In genomic region chr15:28456476-28457395, GRCh38 we compare ENCODE assay signal across 16 cellular contexts.
DNase-seq lines count a peak whose midpoint lies in the region; ATAC-seq, FAIRE-seq and TF ChIP-seq lines count a peak whose summit lies in the region.
"Had no signal": no experiment of that assay in that cellular context is flagged by ENCODE, and none has a peak within 500 bp of the region (broad histone marks: within the 10 kb centered on the region; RNA-seq: fewer than 3 reads in every experiment).

No MANE protein-coding gene starts in this region.

- H3K4me3 ChIP-seq in IMR-90 (ENCODE audit: insufficient read depth, low read depth, low read length) (no peak overlapping the region), pancreas (no peak overlapping the region)
- H3K4me3 ChIP-seq: heart right ventricle, PC-9 had no signal

- no peak overlapping the region for H2AK5ac ChIP-seq in IMR-90 (ENCODE audit: low read depth, low read length)

- no peak overlapping the region for H2BK5ac ChIP-seq in IMR-90 (ENCODE audit: low read depth, low read length, poor library complexity, severe bottlenecking)

- BruUV-seq in IMR-90 (replicated peaks; lab: Mats Ljungman, UMichigan) = no TSS peak

- TF ChIP-seq POLR2A in IMR-90 (IDR thresholded peaks at IDR 0.05; ENCODE audit: low read depth, low read length) = no peak

- no peak overlapping the region for H2BK20ac ChIP-seq in IMR-90 (ENCODE audit: low read depth, low read length)

- POLR2A ChIA-PET in IMR-90 (lab: Charles Lee; ENCODE audit: unreplicated experiment) = no interaction called here

- H3K27ac ChIP-seq in IMR-90 (ENCODE audit: insufficient read depth, low read length) = no peak overlapping the region
- H3K27ac ChIP-seq in pancreas = no peak overlapping the region
- H3K27ac ChIP-seq: epithelial cell of prostate, heart right ventricle, parathyroid adenoma, PC-9 had no signal

- 62% methylated on average over 24 of the region's 30 CpGs; no CpG with 5 or more reads in 1 of the 2 experiments for WGBS in IMR-90 (ENCODE audit: extremely low coverage in 2 of 2, insufficient read length in 1 of 2), 2 experiments
- WGBS in pancreas, 2 donors = 69 to 76% methylated on average over 30 of the region's 30 CpGs

- no peak overlapping the region for H3K56ac ChIP-seq in IMR-90 (ENCODE audit: extremely low read depth, insufficient read depth, low read length)

- no peaks in the 10 kb centered on the region for H3K79me1 ChIP-seq in IMR-90 (ENCODE audit: low read depth in 1 of 2, low read length in 2 of 2)

- H3K9ac ChIP-seq in IMR-90 (ENCODE audit: low read depth, low read length) = no peak overlapping the region
- H3K9ac ChIP-seq: parathyroid adenoma had no signal

- TF ChIP-seq CTCF in IMR-90 (conservative IDR thresholded peaks at IDR 0.05; ENCODE audit: low read depth, low read length) (no peak), pancreas (IDR thresholded peaks at IDR 0.05) (no peak)

- H3K9me1 ChIP-seq in IMR-90 (ENCODE audit: insufficient read depth, low read length) = no peaks in the 10 kb centered on the region

- H3K27me3 ChIP-seq in IMR-90 (ENCODE audit: control insufficient read depth, insufficient read depth, low read length) (no peaks in the 10 kb centered on the region; the same call in 1 of the 2 replicates), pancreas (peaks cover 0 to 14% (median 3%) of the 10 kb centered on the region in 4 donors)

- no peak overlapping the region for H4K8ac ChIP-seq in IMR-90 (ENCODE audit: low read depth in 2 of 2, low read length in 2 of 2)

- FAIRE-seq in pancreas (lab: Jason Lieb, UNC) = no peak

- H4K20me1 ChIP-seq in IMR-90 (ENCODE audit: insufficient read depth, low read length) = no peaks in the 10 kb centered on the region

- H2AFZ ChIP-seq in IMR-90 (replicated peaks; ENCODE audit: low read length, poor library complexity) = no peak overlapping the region
- H2AFZ ChIP-seq: parathyroid adenoma, PC-9 had no signal

- no peak overlapping the region for H3K23ac ChIP-seq in IMR-90 (ENCODE audit: low read depth, low read length)

- TF ChIP-seq RAD21 in IMR-90 (IDR thresholded peaks at IDR 0.05; ENCODE audit: low read length) = no peak

- no peak overlapping the region for H2BK120ac ChIP-seq in IMR-90 (ENCODE audit: low read depth, low read length)

- DNase-seq in CD1c-positive myeloid dendritic cell (ENCODE audit: extremely low spot score) = peak; percentile 0
- peak; percentile 0 for DNase-seq in IMR-90
- DNase-seq in cardiac septum (ENCODE audit: low spot score) = peak; percentile 77
- DNase-seq in pancreas = peak in 4 of 6 donors; percentile 12 to 87 (median 48)
- DNase-seq in nucleus accumbens (lab: John Stamatoyannopoulos, UW) = no peak
- DNase-seq in NCI-H1092 (lab: John Stamatoyannopoulos, UW) = no peak
- no peak for DNase-seq in putamen (ENCODE audit: low spot score)
- no peak for DNase-seq in NCI-H345 treated with DMSO at 0.1 percent for 48 hours (lab: John Stamatoyannopoulos, UW; ENCODE audit: unreplicated experiment)
- DNase-seq: activated CD4-positive, alpha-beta memory T cell treated with anti-CD3 and anti-CD28 coated beads, Interleukin-2, amount 10 ng/mL, durations not matched to agents 7 days and 5 days; activated naive CD4-positive, alpha-beta T cell treated with Interleukin-2 at 50 U/mL for 16 hours; central memory CD4-positive, alpha-beta T cell; DMS79 treated with DMSO at 0.1 percent for 48 hours; PC-9 had no signal

- H3K14ac ChIP-seq in IMR-90 (replicated peaks; ENCODE audit: low read depth, low read length) = no peak overlapping the region

- no peak overlapping the region for H3K4me2 ChIP-seq in IMR-90 (ENCODE audit: low read depth, low read length)
- H3K4me2 ChIP-seq: PC-9 had no signal

- H2BK15ac ChIP-seq in IMR-90 (ENCODE audit: low read depth, low read length) = no peak overlapping the region

- in situ Hi-C loops in IMR-90 (cut with MboI; ENCODE audit: low sequenced_read_pairs) = no loop called here

- no peaks in the 10 kb centered on the region for H3K4me1 ChIP-seq in IMR-90 (ENCODE audit: control insufficient read depth, insufficient read depth, low read length)
- no peaks in the 10 kb centered on the region for H3K4me1 ChIP-seq in pancreas
- H3K4me1 ChIP-seq: heart right ventricle, parathyroid adenoma had no signal

- CTCF ChIA-PET in IMR-90 (lab: Yijun Ruan, JAX) = no interaction called here

- H4K91ac ChIP-seq in IMR-90 (ENCODE audit: insufficient read depth, low read depth, low read length) = no peak overlapping the region

- intact Hi-C loops in IMR-90 (cut with micrococcal nuclease) (no loop called here), cardiac septum (cut with DNase I) (no loop called here), pancreas (cut with DNase I) (no loop called here)

- dilution Hi-C loops in IMR-90 (cut with HindIII; ENCODE audit: low sequenced_read_pairs, unreplicated experiment) = no loop called here

- H4K5ac ChIP-seq in IMR-90 (ENCODE audit: low read depth, low read length) = no peak overlapping the region

- H2AK9ac ChIP-seq in IMR-90 (replicated peaks; ENCODE audit: low read depth, low read length, poor library complexity) = no peak overlapping the region

- H3K36me3 ChIP-seq in IMR-90 (ENCODE audit: control insufficient read depth, insufficient read depth, low read length) (no peaks in the 10 kb centered on the region), pancreas (no peaks in the 10 kb centered on the region)
- H3K36me3 ChIP-seq: heart right ventricle had no signal

- H3K9me3 ChIP-seq in IMR-90 (ENCODE audit: control insufficient read depth, insufficient read depth, low read length) = no peaks in the 10 kb centered on the region
- no peaks in the 10 kb centered on the region for H3K9me3 ChIP-seq in pancreas
- H3K9me3 ChIP-seq: heart right ventricle had no signal

- no peak overlapping the region for H3K4ac ChIP-seq in IMR-90 (ENCODE audit: low read depth, low read length)

- ATAC-seq in IMR-90 (ENCODE audit: low read depth) (no peak), pancreas (no peak)
- ATAC-seq: heart right ventricle had no signal

- no peak overlapping the region for H3K18ac ChIP-seq in IMR-90 (ENCODE audit: low read depth, low read length)

TF ChIP-seq in IMR-90, 13 proteins besides CTCF, POLR2A, EP300 and RAD21:
- TF ChIP-seq ELK1 (IDR thresholded peaks at IDR 0.05; ENCODE audit: borderline replicate concordance, low read depth, low read length) (no peak), RCOR1 (IDR thresholded peaks at IDR 0.05; ENCODE audit: insufficient replicate concordance, low read length) (no peak), MXI1 (IDR thresholded peaks at IDR 0.05; ENCODE audit: borderline replicate concordance, low read depth, low read length) (no peak), MAFK (IDR thresholded peaks at IDR 0.05; ENCODE audit: low read depth, low read length) (no peak), BHLHE40 (IDR thresholded peaks at IDR 0.05; ENCODE audit: low read depth, low read length) (no peak), MAZ (IDR thresholded peaks at IDR 0.05; ENCODE audit: borderline replicate concordance, low read depth, low read length) (no peak), SMC3 (IDR thresholded peaks at IDR 0.05; ENCODE audit: low read depth, low read length) (no peak), NFE2L2 (IDR thresholded peaks at IDR 0.05; ENCODE audit: low read depth, low read length) (no peak), CHD1 (IDR thresholded peaks at IDR 0.05; ENCODE audit: low read depth, low read length) (no peak), CEBPB (IDR thresholded peaks at IDR 0.05; ENCODE audit: low read depth, low read length) (no peak), RFX5 (IDR thresholded peaks at IDR 0.05; ENCODE audit: low read depth, low read length) (no peak), FOS (IDR thresholded peaks at IDR 0.05; ENCODE audit: low read depth, low read length) (no peak)
- TF ChIP-seq, protein P1, sequence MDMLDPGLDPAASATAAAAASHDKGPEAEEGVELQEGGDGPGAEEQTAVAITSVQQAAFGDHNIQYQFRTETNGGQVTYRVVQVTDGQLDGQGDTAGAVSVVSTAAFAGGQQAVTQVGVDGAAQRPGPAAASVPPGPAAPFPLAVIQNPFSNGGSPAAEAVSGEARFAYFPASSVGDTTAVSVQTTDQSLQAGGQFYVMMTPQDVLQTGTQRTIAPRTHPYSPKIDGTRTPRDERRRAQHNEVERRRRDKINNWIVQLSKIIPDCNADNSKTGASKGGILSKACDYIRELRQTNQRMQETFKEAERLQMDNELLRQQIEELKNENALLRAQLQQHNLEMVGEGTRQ (IDR thresholded peaks at IDR 0.05; ENCODE audit: low read depth, low read length) = no peak

Comparison
In these comparisons a context has a peak if more than half of its experiments do, and no peak if none do; other contexts are left out.
1. DNase-seq: peak in CD1c-positive myeloid dendritic cell (single experiment), IMR-90 (single experiment), cardiac septum (single experiment) and pancreas (4 of 6); none in nucleus accumbens (0 of 56), NCI-H1092 (single experiment), putamen (single experiment) and NCI-H345 treated with DMSO at 0.1 percent for 48 hours (single experiment).